Comparison of ENCODE assay signal across 7 cellular contexts in genomic region chr1:98018074-98018473, GRCh38.
"Had no signal": no experiment of that assay in that cellular context is flagged by ENCODE, and none has a peak within 500 bp of the region (broad histone marks: within the 10 kb centered on the region; RNA-seq: fewer than 3 reads in every experiment).

No MANE protein-coding gene starts in this region.

- DNase-seq: GDM1, GF-D8 had no signal

- FAIRE-seq: G401.6, GM12891, GM12892, GM18507, GM19239 had no signal
